8 cellular contexts compared by ENCODE assay signal in genomic region chr3:115623414-115623868, GRCh38. TPM values are rescaled to one million over a fixed set of nuclear protein-coding genes. Genes with fewer than 3 reads are reported as not detected.
DNase-seq lines count a peak whose midpoint lies in the region; ATAC-seq and TF ChIP-seq lines count a peak whose summit lies in the region.

A gene with protein sequence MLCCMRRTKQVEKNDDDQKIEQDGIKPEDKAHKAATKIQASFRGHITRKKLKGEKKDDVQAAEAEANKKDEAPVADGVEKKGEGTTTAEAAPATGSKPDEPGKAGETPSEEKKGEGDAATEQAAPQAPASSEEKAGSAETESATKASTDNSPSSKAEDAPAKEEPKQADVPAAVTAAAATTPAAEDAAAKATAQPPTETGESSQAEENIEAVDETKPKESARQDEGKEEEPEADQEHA (plus strand): TSS chr3:115623510. CDS start chr3:115623690, 180 bp downstream.

- 7% methylated on average over 16 of the region's 16 CpGs for WGBS in right cardiac atrium

- ATAC-seq in right cardiac atrium = peak; percentile 92
- ATAC-seq in GM21619 (IDR thresholded peaks at IDR 0.05; ENCODE audit: unreplicated experiment) = no peak

- H3K27me3 Mint-ChIP-seq in progenitor cell of endocrine pancreas = peaks cover 51% of the 10 kb centered on the region

- intact Hi-C loops in right cardiac atrium (cut with DNase I) = no loop called here

- H3K36me3 ChIP-seq in BE2C (no peaks in the 10 kb centered on the region), adipocyte (ENCODE audit: control insufficient read depth, insufficient read depth, low read length, severe bottlenecking) (no peaks in the 10 kb centered on the region)

- H3K4me3 Mint-ChIP-seq in progenitor cell of endocrine pancreas (ENCODE audit: low read depth) = peak within 1 kb of the TSS; percentile 60

- H3K36me3 Mint-ChIP-seq in progenitor cell of endocrine pancreas (ENCODE audit: insufficient read depth) = no peaks in the 10 kb centered on the region

- peak within 1 kb of the TSS; percentile 40 for H3K9ac ChIP-seq in adipocyte (ENCODE audit: low read length)

- DNase-seq in BE2C (peak; percentile 76), M059J (ENCODE audit: low read depth) (peak; percentile 78), adipocyte (ENCODE audit: low read depth) (peak; percentile 79), right cardiac atrium (peak; percentile 39 to 67 (median 55)), progenitor cell of endocrine pancreas (ENCODE audit: low spot score, unreplicated experiment) (no peak), GM10266 (ENCODE audit: extremely low spot score) (no peak), NK-92 (lab: John Stamatoyannopoulos, UW; ENCODE audit: unreplicated experiment) (no peak)

- H3K4me1 Mint-ChIP-seq in progenitor cell of endocrine pancreas (ENCODE audit: low read depth) = peaks cover 8% of the 10 kb centered on the region

- H3K4me3 ChIP-seq in BE2C (ENCODE audit: low read depth, low read length) (peak within 1 kb of the TSS; percentile 65), adipocyte (ENCODE audit: low read length) (peak within 1 kb of the TSS; percentile 75), right cardiac atrium (ENCODE audit: low read length) (peak within 1 kb of the TSS; percentile 66)

- H3K9me3 ChIP-seq in BE2C (no peaks in the 10 kb centered on the region), adipocyte (ENCODE audit: control insufficient read depth, low read length) (no peaks in the 10 kb centered on the region), right cardiac atrium (ENCODE audit: control insufficient read depth, low read length) (no peaks in the 10 kb centered on the region)

- TF ChIP-seq CTCF in BE2C (IDR thresholded peaks at IDR 0.05; ENCODE audit: low read depth, low read length) (no peak), progenitor cell of endocrine pancreas (IDR thresholded peaks at IDR 0.05; ENCODE audit: unreplicated experiment) (no peak), GM10266 (IDR thresholded peaks at IDR 0.05; ENCODE audit: control insufficient read depth, insufficient read depth, low read depth, missing control alignments) (no peak)

- no peaks in the 10 kb centered on the region for H3K9me3 Mint-ChIP-seq in progenitor cell of endocrine pancreas (ENCODE audit: low read depth)

- H3K27me3 ChIP-seq in BE2C (no peaks in the 10 kb centered on the region), adipocyte (replicated peaks; ENCODE audit: control insufficient read depth, insufficient read depth, low read length) (no peaks in the 10 kb centered on the region), right cardiac atrium (ENCODE audit: control insufficient read depth, insufficient read depth) (no peaks in the 10 kb centered on the region)

- no peak within 1 kb of the TSS for H3K27ac ChIP-seq in right cardiac atrium (ENCODE audit: low read length)

- H3K4me1 ChIP-seq in BE2C (peaks cover 9% of the 10 kb centered on the region; the same call in 1 of the 2 replicates), adipocyte (ENCODE audit: control insufficient read depth, insufficient read depth, low read length) (peaks cover 4% of the 10 kb centered on the region), right cardiac atrium (ENCODE audit: control insufficient read depth, insufficient read depth, low read length) (peaks cover 2% of the 10 kb centered on the region)

- peak within 1 kb of the TSS; percentile 32 for H3K27ac Mint-ChIP-seq in progenitor cell of endocrine pancreas

RNA-seq across cellular contexts. Expression of the gene that starts here (rescaled TPM):
- polyA plus RNA-seq in BE2C (2012; ENCODE audit: insufficient read depth, insufficient read length, low read depth) = 175 TPM
- 0.71 TPM in 1 of 2 replicates, not detected in the other for total RNA-seq in M059J (2014; rRNA removed; shearing (Covaris generic))
- total RNA-seq in right cardiac atrium (1 to 10 TPM in 1 of 4 donors, under 1 TPM in 2, not detected in 1; 0.37 to 1.0 (median 0.53) TPM), progenitor cell of endocrine pancreas (9.6 and 11.7 TPM in 2 replicates)
- polyA plus RNA-seq in right cardiac atrium = 0.84 TPM

Comparison
In these comparisons a context has a peak if more than half of its experiments do, and no peak if none do; other contexts are left out.
1. Peak in DNase-seq in M059J; RNA of the gene not detected or under 1 TPM.
2. DNase-seq: peak in BE2C (single experiment), adipocyte (single experiment) and right cardiac atrium (3 of 3); none in progenitor cell of endocrine pancreas (single experiment), GM10266 (single experiment) and NK-92 (single experiment).
3. Peak in every context shown above with its lines, with median percentiles within 50 percentile points of each other: H3K4me3 ChIP-seq.